Comparison of ENCODE assay signal across 8 cellular contexts in genomic region chr12:11877869-11878780, GRCh38.
DNase-seq lines count a peak whose midpoint lies in the region; ATAC-seq, FAIRE-seq and TF ChIP-seq lines count a peak whose summit lies in the region.

No MANE protein-coding gene starts in this region.

- H3K9me2 ChIP-seq in Loucy (replicated peaks; ENCODE audit: low read depth, low read length) (no peaks in the 10 kb centered on the region), Karpas-422 (replicated peaks; ENCODE audit: insufficient read depth, low read length) (no peaks in the 10 kb centered on the region)

- ATAC-seq in upper lobe of left lung (ENCODE audit: low FRiP score in 2 of 2) (peak; percentile 41 to 75), GM18907 (IDR thresholded peaks at IDR 0.05; ENCODE audit: unreplicated experiment) (no peak)

- H3K4me3 ChIP-seq in Loucy (ENCODE audit: low read length, poor library complexity, severe bottlenecking) (no peak overlapping the region), astrocyte (ENCODE audit: insufficient read depth, low read depth, low read length) (no peak overlapping the region), keratinocyte (ENCODE audit: control insufficient read depth in 2 of 3, extremely low read depth in 1 of 3, insufficient read depth in 2 of 3, low read depth in 1 of 3, low read length in 3 of 3) (peak overlapping the region in 1 of 3 experiments; percentile 13), upper lobe of left lung (no peak overlapping the region), Karpas-422 (ENCODE audit: low read length) (no peak overlapping the region)

- no peak for TF ChIP-seq POLR2A in upper lobe of left lung (IDR thresholded peaks at IDR 0.05)

- no peaks in the 10 kb centered on the region for H3K27me3 Mint-ChIP-seq in astrocyte (ENCODE audit: low read depth, unreplicated experiment)

- H3K9me1 ChIP-seq in keratinocyte (ENCODE audit: control insufficient read depth, extremely low read depth, insufficient read depth, low read length) = no peaks in the 10 kb centered on the region

- H3K4me1 ChIP-seq in Loucy (ENCODE audit: insufficient read depth, low read length, poor library complexity, severe bottlenecking) (peaks cover 42% of the 10 kb centered on the region), astrocyte (ENCODE audit: insufficient read depth, low read length) (peaks cover 28% of the 10 kb centered on the region), keratinocyte (ENCODE audit: control insufficient read depth, extremely low read depth, insufficient read depth, low read length) (peaks cover 32% of the 10 kb centered on the region), upper lobe of left lung (peaks cover 36 to 48% (median 44%) of the 10 kb centered on the region in 4 donors), Karpas-422 (ENCODE audit: low read length) (no peaks in the 10 kb centered on the region)

- H3K4me3 Mint-ChIP-seq in astrocyte (ENCODE audit: unreplicated experiment) = peak overlapping the region; percentile 29

- peak overlapping the region; percentile 49 for H3K27ac Mint-ChIP-seq in astrocyte (ENCODE audit: unreplicated experiment)

- H3K9me3 ChIP-seq in Loucy (ENCODE audit: insufficient read depth, low read depth, low read length) (no peaks in the 10 kb centered on the region), astrocyte (ENCODE audit: insufficient read depth, low read depth, low read length) (no peaks in the 10 kb centered on the region), keratinocyte (ENCODE audit: control insufficient read depth, low read depth, low read length) (no peaks in the 10 kb centered on the region), upper lobe of left lung (no peaks in the 10 kb centered on the region), Karpas-422 (ENCODE audit: low read length) (no peaks in the 10 kb centered on the region)

- peak overlapping the region; percentile 50 for H3K27ac ChIP-seq in astrocyte (ENCODE audit: low read depth, low read length)
- peak overlapping the region; percentile 71 for H3K27ac ChIP-seq in keratinocyte (ENCODE audit: control insufficient read depth, insufficient read depth, low read length)
- H3K27ac ChIP-seq in upper lobe of left lung = peak overlapping the region in 3 of 4 donors; percentile 29 to 56 (median 54)
- no peak overlapping the region for H3K27ac ChIP-seq in Karpas-422 (ENCODE audit: low read length)

- dilution Hi-C loops in keratinocyte (cut with MboI; ENCODE audit: extremely low pct_ligation_motif_present, low sequenced_read_pairs) = no loop called here

- H2AFZ ChIP-seq in Loucy (ENCODE audit: low read length) (no peak overlapping the region), astrocyte (ENCODE audit: low read depth, low read length) (no peak overlapping the region), keratinocyte (ENCODE audit: control insufficient read depth, low read length) (peak overlapping the region; percentile 44), Karpas-422 (ENCODE audit: low read length) (no peak overlapping the region)

- TF ChIP-seq CTCF in Loucy (conservative IDR thresholded peaks at IDR 0.05; ENCODE audit: low read length) (no peak), astrocyte (IDR thresholded peaks at IDR 0.05; ENCODE audit: insufficient read depth, low read depth, low read length) (no peak), keratinocyte (optimal IDR thresholded peaks at IDR 0.05 in 1 of 3, IDR thresholded peaks at IDR 0.05 in 1 of 3, conservative IDR thresholded peaks at IDR 0.05 in 1 of 3; ENCODE audit: extremely low read depth in 1 of 3, insufficient read depth in 2 of 3, low read length in 3 of 3) (no peak), upper lobe of left lung (IDR thresholded peaks at IDR 0.05) (no peak)

- H3F3A ChIP-seq in Loucy (ENCODE audit: low read depth) = 0 out of 2 replicates have a peak, but pooled peaks cover 6% of the 10 kb centered on the region

- H3K36me3 ChIP-seq in Loucy (ENCODE audit: insufficient read depth, low read length) = peaks cover 72% of the 10 kb centered on the region; the same call in 1 of the 2 replicates
- H3K36me3 ChIP-seq in astrocyte (ENCODE audit: insufficient read depth, low read length) = peaks cover 4% of the 10 kb centered on the region
- H3K36me3 ChIP-seq in keratinocyte (ENCODE audit: control insufficient read depth in 2 of 2, extremely low read depth in 1 of 2, insufficient read depth in 2 of 2, low read length in 2 of 2) = no peaks in the 10 kb centered on the region
- no peaks in the 10 kb centered on the region for H3K36me3 ChIP-seq in upper lobe of left lung
- no peaks in the 10 kb centered on the region for H3K36me3 ChIP-seq in Karpas-422 (ENCODE audit: insufficient read depth, low read length)

- H3K79me2 ChIP-seq in Loucy (ENCODE audit: insufficient read depth, low read length) = peaks cover 48% of the 10 kb centered on the region
- peaks cover 26% of the 10 kb centered on the region for H3K79me2 ChIP-seq in astrocyte (ENCODE audit: insufficient read depth, low read length)
- peaks cover 3% of the 10 kb centered on the region for H3K79me2 ChIP-seq in keratinocyte (ENCODE audit: control insufficient read depth, insufficient read depth, low read length)
- H3K79me2 ChIP-seq in Karpas-422 (ENCODE audit: low read length) = no peaks in the 10 kb centered on the region

- TF ChIP-seq EP300 in upper lobe of left lung (IDR thresholded peaks at IDR 0.05) = no peak

- DNase-seq in Ammon's horn (ENCODE audit: low spot score) (peak; percentile 75), astrocyte (ENCODE audit: low read depth) (peak; percentile 78), keratinocyte (ENCODE audit: low read depth, low spot score) (no peak), upper lobe of left lung (peak in 1 of 2 donors; percentile 7), SIG-M5 (lab: John Stamatoyannopoulos, UW) (no peak), Karpas-422 (no peak)

- H3K4me2 ChIP-seq in Loucy (ENCODE audit: low read depth, low read length, poor library complexity, severe bottlenecking) (peak overlapping the region; percentile 55), astrocyte (ENCODE audit: low read length) (peak overlapping the region; percentile 71), keratinocyte (ENCODE audit: control insufficient read depth, extremely low read depth, insufficient read depth, low read depth, low read length) (peak overlapping the region; percentile 77), Karpas-422 (ENCODE audit: low read depth, low read length, poor library complexity, severe bottlenecking) (no peak overlapping the region)

- H3K9me3 Mint-ChIP-seq in astrocyte (ENCODE audit: unreplicated experiment) = no peaks in the 10 kb centered on the region

- peak overlapping the region; percentile 65 for H3K9ac ChIP-seq in Loucy (ENCODE audit: low read depth, low read length, poor library complexity, severe bottlenecking)
- peak overlapping the region; percentile 35 for H3K9ac ChIP-seq in astrocyte (ENCODE audit: low read length)
- H3K9ac ChIP-seq in keratinocyte (ENCODE audit: control insufficient read depth, extremely low read depth, insufficient read depth, low read length) = peak overlapping the region; percentile 66
- no peak overlapping the region for H3K9ac ChIP-seq in Karpas-422 (ENCODE audit: low read length)

- H3K27me3 ChIP-seq in Loucy (ENCODE audit: insufficient read depth, low read length, poor library complexity, severe bottlenecking) (no peaks in the 10 kb centered on the region), astrocyte (ENCODE audit: insufficient read depth, low read length) (no peaks in the 10 kb centered on the region), keratinocyte (ENCODE audit: control insufficient read depth, extremely low read depth, insufficient read depth, low read length) (no peaks in the 10 kb centered on the region), upper lobe of left lung (no peaks in the 10 kb centered on the region), Karpas-422 (ENCODE audit: low read length) (no peaks in the 10 kb centered on the region)

- WGBS in upper lobe of left lung, 2 donors = 59 to 64% methylated on average over 13 to 14 of the region's 14 CpGs

- H3K36me3 Mint-ChIP-seq in astrocyte (ENCODE audit: low read depth, unreplicated experiment) = peaks cover 8% of the 10 kb centered on the region

- H3K4me1 Mint-ChIP-seq in astrocyte (ENCODE audit: low read depth, unreplicated experiment) = peaks cover 70% of the 10 kb centered on the region

- FAIRE-seq in astrocyte (lab: Jason Lieb, UNC) (peak; percentile 41), keratinocyte (lab: Jason Lieb, UNC) (peak; percentile 79)

- H4K20me1 ChIP-seq in Loucy (ENCODE audit: insufficient read depth, low read length, poor library complexity, severe bottlenecking) (no peaks in the 10 kb centered on the region), astrocyte (ENCODE audit: insufficient read depth, low read length) (no peaks in the 10 kb centered on the region), keratinocyte (ENCODE audit: control insufficient read depth, extremely low read depth, insufficient read depth, low read length) (no peaks in the 10 kb centered on the region), Karpas-422 (ENCODE audit: insufficient read depth, low read depth, low read length) (no peaks in the 10 kb centered on the region)

Comparison
In these comparisons a context has a peak if more than half of its experiments do, and no peak if none do; other contexts are left out.
1. DNase-seq: peak in Ammon's horn (single experiment) and astrocyte (single experiment); none in keratinocyte (single experiment), SIG-M5 (single experiment) and Karpas-422 (single experiment).